8 cellular contexts compared by ENCODE assay signal in the genomic region with DNA sequence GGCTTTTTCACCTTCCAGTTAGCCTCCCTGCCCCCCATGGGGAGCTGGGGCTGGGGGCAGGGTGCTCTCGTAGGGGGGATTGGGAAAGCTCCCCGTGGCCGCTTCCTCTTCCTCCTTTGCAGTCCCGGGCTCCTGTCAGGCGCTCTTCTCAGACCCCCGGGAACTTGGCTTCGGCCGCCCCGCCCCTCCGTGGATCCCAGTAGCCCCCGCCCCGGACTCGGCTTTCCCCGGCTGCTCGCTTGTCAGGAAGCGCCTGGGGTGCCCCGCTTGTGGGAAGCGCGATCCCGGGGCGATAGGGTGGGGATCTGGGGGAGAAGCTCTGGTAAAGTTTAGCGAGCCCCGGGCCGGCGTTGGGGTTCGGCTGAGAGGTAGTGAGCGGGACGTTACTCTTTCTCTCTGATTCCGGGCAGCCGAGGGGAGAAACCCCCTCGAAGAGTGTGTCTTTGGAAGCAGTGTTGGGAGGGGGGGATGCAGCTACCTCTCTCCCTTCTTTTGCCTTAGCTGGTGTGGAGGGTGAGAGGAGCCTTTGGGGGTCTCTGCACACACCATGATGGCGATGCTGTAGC. TPM values are rescaled to one million over a fixed set of nuclear protein-coding genes. Genes with fewer than 3 reads are reported as not detected.
DNase-seq lines count a peak whose midpoint lies in the region; ATAC-seq and TF ChIP-seq lines count a peak whose summit lies in the region.

No MANE protein-coding gene starts in this region.

- no peak for TF ChIP-seq EP300 in SK-N-SH (IDR thresholded peaks at IDR 0.05; ENCODE audit: borderline replicate concordance in 1 of 2, low read depth in 1 of 2, low read length in 1 of 2)

- POLR2A ChIA-PET in SK-N-SH (lab: Yijun Ruan, JAX): interaction anchor here (1.5 kb wide), 1 partner anchor 87 kb away, joined by 6 read pairs; no protein-coding TSS in a partner anchor

- peak overlapping the region; percentile 82 for H2AFZ ChIP-seq in SK-N-SH (ENCODE audit: low read depth)

- peak overlapping the region; percentile 77 to 92 for H3K27ac ChIP-seq in SK-N-SH (ENCODE audit: low read depth in 2 of 2, low read length in 1 of 2)

- no peaks in the 10 kb centered on the region for H3K9me2 ChIP-seq in SK-N-SH

- no peak for TF ChIP-seq CTCF in SK-N-SH (IDR thresholded peaks at IDR 0.05)
- TF ChIP-seq CTCF in retinal pigment epithelial cell (conservative IDR thresholded peaks at IDR 0.05; ENCODE audit: low read depth, low read length): no peak

- no peaks in the 10 kb centered on the region for H3K9me3 ChIP-seq in SK-N-SH

- 0% methylated on average over 5 of the region's 32 CpGs for WGBS in SK-N-SH (ENCODE audit: low lambda C conversion rate)

- H3K4me2 ChIP-seq in SK-N-SH: peak overlapping the region; percentile 92

- peaks cover 0 to 12% of the 10 kb centered on the region in 2 experiments; a peak in 3 of 4 replicates for H3K4me1 ChIP-seq in SK-N-SH (ENCODE audit: control insufficient read depth in 1 of 2, insufficient read depth in 2 of 2, low read depth in 1 of 2, low read length in 1 of 2)

- peaks cover 56% of the 10 kb centered on the region for H3K79me2 ChIP-seq in SK-N-SH (ENCODE audit: insufficient read depth)

- peak; percentile 8 for ATAC-seq in GM19043 (IDR thresholded peaks at IDR 0.05; ENCODE audit: low read depth, unreplicated experiment)

- H3K36me3 ChIP-seq in SK-N-SH (replicated peaks in 1 of 2; ENCODE audit: control insufficient read depth in 1 of 2, insufficient read depth in 2 of 2, low read length in 1 of 2): no peaks in the 10 kb centered on the region

- peak overlapping the region; percentile 84 for H3K9ac ChIP-seq in SK-N-SH

- peak overlapping the region; percentile 84 to 88 for H3K4me3 ChIP-seq in SK-N-SH (ENCODE audit: low read depth in 2 of 2, low read length in 1 of 2)
- H3K4me3 ChIP-seq in retinal pigment epithelial cell (ENCODE audit: low read length): peak overlapping the region; percentile 91

- peaks cover 2% of the 10 kb centered on the region for H3F3A ChIP-seq in SK-N-SH (replicated peaks; ENCODE audit: insufficient read depth)

- H4K20me1 ChIP-seq in SK-N-SH (ENCODE audit: insufficient read depth): peaks cover 40% of the 10 kb centered on the region

- CTCF ChIA-PET in SK-N-SH (lab: Yijun Ruan, JAX): interaction anchor here (0.6 to 3.3 kb wide), 6 partner anchors 76 to 212 kb away, joined by 3 to 18 read pairs (median 4); no protein-coding TSS in a partner anchor

- TF ChIP-seq RAD21 in SK-N-SH (IDR thresholded peaks at IDR 0.05; ENCODE audit: low read length): no peak

- DNase-seq in AG08395 (ENCODE audit: low spot score): peak; percentile 40
- DNase-seq in HS-27A (ENCODE audit: low read depth): peak; percentile 26
- peak; percentile 84 for DNase-seq in SK-N-SH
- peak in 36 of 56 donors; percentile 21 to 73 (median 47) for DNase-seq in amygdala (lab: John Stamatoyannopoulos, UW)
- DNase-seq in hepatic stellate cell (ENCODE audit: low spot score): peak; percentile 52
- DNase-seq in retinal pigment epithelial cell (ENCODE audit: low read depth): no peak
- no peak for DNase-seq in superior temporal gyrus (ENCODE audit: extremely low spot score)

- H3K27me3 ChIP-seq in SK-N-SH (ENCODE audit: insufficient read depth): no peaks in the 10 kb centered on the region

TF ChIP-seq in SK-N-SH, 30 proteins besides CTCF, POLR2A, EP300 and RAD21:
- no peak for TF ChIP-seq RFX5 (IDR thresholded peaks at IDR 0.05; ENCODE audit: low read length)
- no peak for TF ChIP-seq SIN3A (IDR thresholded peaks at IDR 0.05; ENCODE audit: borderline replicate concordance, low read depth, low read length)
- TF ChIP-seq ZBTB33 (IDR thresholded peaks at IDR 0.05; ENCODE audit: borderline replicate concordance, low read depth): no peak
- TF ChIP-seq FOXJ3 (CRISPR knock-in tag; IDR thresholded peaks at IDR 0.05): no peak

RNA-seq across cellular contexts. Expression of gene PIAS1, which starts 0.6 kb away (rescaled TPM):
- polyA plus RNA-seq in SK-N-SH (2012; rRNA removed): 9.0 and 9.8 TPM in 2 replicates
- polyA plus RNA-seq in SK-N-SH (2012; cell fraction: cytosol; rRNA removed): 7.7 and 8.8 TPM in 2 replicates
- polyA plus RNA-seq in SK-N-SH (2012; cell fraction: nucleus; rRNA removed): 30.9 and 32.1 TPM in 2 replicates

Comparison
In these comparisons a context has a peak if more than half of its experiments do, and no peak if none do; other contexts are left out.
1. DNase-seq: peak in AG08395 (single experiment), HS-27A (single experiment), SK-N-SH (single experiment), amygdala (36 of 56) and hepatic stellate cell (single experiment); none in retinal pigment epithelial cell (single experiment) and superior temporal gyrus (single experiment).